Comparison of ENCODE assay signal across 11 cellular contexts in genomic region chr5:893711-894110, GRCh38. TPM values are rescaled to one million over a fixed set of nuclear protein-coding genes. Genes with fewer than 3 reads are reported as not detected.
DNase-seq lines count a peak whose midpoint lies in the region; ATAC-seq, FAIRE-seq and TF ChIP-seq lines count a peak whose summit lies in the region.
"Had no signal": no experiment of that assay in that cellular context is flagged by ENCODE, and none has a peak within 500 bp of the region (broad histone marks: within the 10 kb centered on the region; RNA-seq: fewer than 3 reads in every experiment).

No MANE protein-coding gene starts in this region.

- 84% methylated on average over 6 of the region's 9 CpGs for WGBS in mammary epithelial cell (ENCODE audit: low coverage, missing lambda C conversion rate)
- 49 to 60% methylated on average over 6 to 9 of the region's 9 CpGs for WGBS in body of pancreas, 2 donors
- WGBS in pancreas, 2 donors: 49 to 50% methylated on average over 9 of the region's 9 CpGs

- intact Hi-C loops in mammary epithelial cell (cut with micrococcal nuclease) (loop anchor here (2.0 to 10.0 kb wide), 3 partner anchors 221 to 621 kb away; partner anchors contain the start of gene PDCD6), body of pancreas (cut with DNase I) (no loop called here), pancreas (cut with DNase I) (no loop called here)

- no peak for ATAC-seq in body of pancreas
- ATAC-seq in pancreas: no peak

- H3K36me3 ChIP-seq in mammary epithelial cell (ENCODE audit: insufficient read depth, low read length): peaks cover 26% of the 10 kb centered on the region
- H3K36me3 ChIP-seq in body of pancreas (replicated peaks in 1 of 2; ENCODE audit: insufficient read depth in 1 of 2, low read depth in 2 of 2): peaks cover 0 to 6% of the 10 kb centered on the region in 2 donors
- H3K36me3 ChIP-seq in pancreas: peaks cover 0 to 7% (median 0%) of the 10 kb centered on the region in 3 donors

- peak overlapping the region; percentile 87 for H3K27ac ChIP-seq in mammary epithelial cell (ENCODE audit: insufficient read depth, low read depth, low read length)
- H3K27ac ChIP-seq in body of pancreas: no peak overlapping the region
- H3K27ac ChIP-seq in pancreas: no peak overlapping the region

- peak overlapping the region; percentile 91 for H2AFZ ChIP-seq in mammary epithelial cell (ENCODE audit: low read depth, low read length)

- H3K79me2 ChIP-seq in mammary epithelial cell (ENCODE audit: insufficient read depth, low read length): peaks cover 76% of the 10 kb centered on the region

- FAIRE-seq in GM12891 (lab: Jason Lieb, UNC) (no peak), pancreas (lab: Jason Lieb, UNC) (no peak)

- H4K20me1 ChIP-seq in mammary epithelial cell (ENCODE audit: insufficient read depth, low read length): no peaks in the 10 kb centered on the region

- TF ChIP-seq CTCF in mammary epithelial cell (conservative IDR thresholded peaks at IDR 0.05 in 1 of 2, IDR thresholded peaks at IDR 0.05 in 1 of 2; ENCODE audit: extremely low read depth in 1 of 2, insufficient read depth in 1 of 2, low read depth in 1 of 2, low read length in 2 of 2) (no peak), osteocyte (IDR thresholded peaks at IDR 0.05) (no peak), body of pancreas (IDR thresholded peaks at IDR 0.05) (no peak), pancreas (IDR thresholded peaks at IDR 0.05) (no peak)

- H3K9me3 Mint-ChIP-seq in osteocyte (ENCODE audit: unreplicated experiment): no peaks in the 10 kb centered on the region

- H3K9me3 ChIP-seq in mammary epithelial cell (replicated peaks; ENCODE audit: insufficient read depth, low read length) (no peaks in the 10 kb centered on the region), body of pancreas (no peaks in the 10 kb centered on the region), pancreas (no peaks in the 10 kb centered on the region)

- H3K27ac Mint-ChIP-seq in osteocyte (ENCODE audit: unreplicated experiment): peak overlapping the region; percentile 31

- TF ChIP-seq POLR2A in body of pancreas (IDR thresholded peaks at IDR 0.05): no peak
- TF ChIP-seq POLR2A in GM12891 (IDR thresholded peaks at IDR 0.05; ENCODE audit: low read depth, low read length): no peak

- no peaks in the 10 kb centered on the region for H3K27me3 ChIP-seq in mammary epithelial cell (ENCODE audit: insufficient read depth, low read length)
- H3K27me3 ChIP-seq in body of pancreas: no peaks in the 10 kb centered on the region
- no peaks in the 10 kb centered on the region for H3K27me3 ChIP-seq in pancreas

- peak overlapping the region; percentile 90 for H3K9ac ChIP-seq in mammary epithelial cell (ENCODE audit: insufficient read depth, low read length)

- peaks cover 6% of the 10 kb centered on the region for H3K36me3 Mint-ChIP-seq in osteocyte (ENCODE audit: unreplicated experiment)

- H3K4me2 ChIP-seq in mammary epithelial cell (ENCODE audit: insufficient read depth, low read depth, low read length): peak overlapping the region; percentile 85

- H3K27me3 Mint-ChIP-seq in osteocyte (ENCODE audit: unreplicated experiment): no peaks in the 10 kb centered on the region

- peak overlapping the region; percentile 57 for H3K4me3 Mint-ChIP-seq in osteocyte (ENCODE audit: unreplicated experiment)

- in situ Hi-C loops in mammary epithelial cell (cut with MboI; ENCODE audit: low sequenced_read_pairs in 2 of 2): loop anchor here in 1 of 2 donors (25.0 kb wide), 1 partner anchor 231 kb away; no protein-coding TSS in a partner anchor

- peaks cover 25% of the 10 kb centered on the region for H3K4me1 Mint-ChIP-seq in osteocyte (ENCODE audit: unreplicated experiment)

- dilution Hi-C loops in mammary epithelial cell (cut with HindIII; ENCODE audit: low sequenced_read_pairs): no loop called here

- BruUV-seq in mammary epithelial cell (replicated peaks; lab: Mats Ljungman, UMichigan): no TSS peak

- CTCF ChIA-PET in mammary epithelial cell (lab: Charles Lee; ENCODE audit: low non-redundant PET): no interaction called here

- H3K4me3 ChIP-seq in mammary epithelial cell (replicated peaks in 1 of 3; ENCODE audit: insufficient read depth in 1 of 3, low read depth in 2 of 3, low read length in 3 of 3) (peak overlapping the region; percentile 58 to 79 (median 75)), body of pancreas (no peak overlapping the region), pancreas (peak overlapping the region in 1 of 4 donors; percentile 84)

- H3K4me1 ChIP-seq in mammary epithelial cell (ENCODE audit: insufficient read depth, low read length) (peaks cover 23% of the 10 kb centered on the region), body of pancreas (peaks cover 17% of the 10 kb centered on the region), pancreas (peaks cover 0 to 10% (median 5%) of the 10 kb centered on the region in 3 donors)

- DNase-seq in NCI-H1417 (lab: John Stamatoyannopoulos, UW) (peak in 2 of 3 experiments; percentile 31 to 51), NCI-H1417 treated with DMSO at 0.1 percent for 48 hours (lab: John Stamatoyannopoulos, UW) (no peak), NCI-H2081 (lab: John Stamatoyannopoulos, UW) (peak; percentile 79 to 94), mammary epithelial cell (no peak), osteocyte (ENCODE audit: extremely low spot score, unreplicated experiment) (no peak), body of pancreas (no peak), GM12891 (ENCODE audit: insufficient read length, low spot score) (no peak), pancreas (no peak)
- DNase-seq: ACHN; activated effector memory CD4-positive, alpha-beta T cell treated with anti-CD3 and anti-CD28 coated beads, Interleukin-2, amount 50 U/mL, for 16 hours; kidney glomerular epithelial cell had no signal

TF ChIP-seq in GM12891, 5 proteins besides CTCF, POLR2A, EP300 and RAD21:
- TF ChIP-seq SPI1 (IDR thresholded peaks at IDR 0.05; ENCODE audit: low read depth, low read length): no peak

RNA-seq across cellular contexts. Expression of gene TRIP13, which starts 1.0 kb away (rescaled TPM):
- total RNA-seq in mammary epithelial cell (10 to 100 TPM in 1 of 2 donors, 1 to 10 TPM in 1; 5.7 to 27.9 TPM), osteocyte (4.1 and 6.9 TPM in 2 replicates), body of pancreas (1 to 10 TPM; 1.3 TPM), pancreas (1 to 10 TPM in 1 of 6 donors, under 1 TPM in 4, not detected in 1; 0.31 to 1.2 (median 0.81) TPM)
- polyA plus RNA-seq in mammary epithelial cell (35.4 TPM), pancreas (under 1 TPM; 0.38 to 0.45 TPM)
- 68.5 TPM for polyA minus RNA-seq in mammary epithelial cell
- 11.4 TPM for polyA plus RNA-seq in GM12891 (2012; ENCODE audit: low read depth, missing spikeins)

RNA-seq across cellular contexts. Expression of gene BRD9, which starts 1.1 kb away (rescaled TPM):
- total RNA-seq in mammary epithelial cell (10 to 100 TPM; 25.5 to 45.8 TPM), osteocyte (38.2 and 39.4 TPM in 2 replicates), body of pancreas (10 to 100 TPM; 18.9 to 47.1 TPM), pancreas (10 to 100 TPM; 11.3 to 21.7 (median 16.8) TPM)
- polyA plus RNA-seq in mammary epithelial cell (14.5 TPM), pancreas (10 to 100 TPM; 29.1 to 38.5 TPM)
- polyA minus RNA-seq in mammary epithelial cell: 19.9 TPM
- polyA plus RNA-seq in GM12891 (2012; ENCODE audit: low read depth, missing spikeins): 27.5 TPM

RNA-seq across cellular contexts. Expression of gene ZDHHC11, which starts 42.9 kb away (rescaled TPM):
- total RNA-seq in mammary epithelial cell (10 to 100 TPM in 1 of 2 donors, 1 to 10 TPM in 1; 6.0 to 10.6 TPM), osteocyte (4.4 and 6.3 TPM in 2 replicates), body of pancreas (10 to 100 TPM in 1 of 2 donors, 1 to 10 TPM in 1; 4.7 to 10.9 TPM), pancreas (10 to 100 TPM in 2 of 6 donors, 1 to 10 TPM in 4; 3.6 to 11.0 (median 7.8) TPM)
- polyA plus RNA-seq in mammary epithelial cell (0.63 TPM), pancreas (10 to 100 TPM in 1 of 2 donors, 1 to 10 TPM in 1; 5.4 to 18.1 TPM)
- 4.8 TPM for polyA minus RNA-seq in mammary epithelial cell
- polyA plus RNA-seq in GM12891 (2012; ENCODE audit: low read depth, missing spikeins): 2.3 TPM

Comparison
In these comparisons a context has a peak if more than half of its experiments do, and no peak if none do; other contexts are left out.
1. DNase-seq: peak in NCI-H1417 (2 of 3) and NCI-H2081 (2 of 2); none in NCI-H1417 treated with DMSO at 0.1 percent for 48 hours (single experiment), mammary epithelial cell (single experiment), osteocyte (single experiment), body of pancreas (0 of 4), GM12891 (single experiment) and pancreas (0 of 6).
2. H3K4me3 ChIP-seq: peak in mammary epithelial cell (3 of 3); none in body of pancreas (0 of 2).